ENCODE assay signal across 12 cellular contexts in the genomic region with DNA sequence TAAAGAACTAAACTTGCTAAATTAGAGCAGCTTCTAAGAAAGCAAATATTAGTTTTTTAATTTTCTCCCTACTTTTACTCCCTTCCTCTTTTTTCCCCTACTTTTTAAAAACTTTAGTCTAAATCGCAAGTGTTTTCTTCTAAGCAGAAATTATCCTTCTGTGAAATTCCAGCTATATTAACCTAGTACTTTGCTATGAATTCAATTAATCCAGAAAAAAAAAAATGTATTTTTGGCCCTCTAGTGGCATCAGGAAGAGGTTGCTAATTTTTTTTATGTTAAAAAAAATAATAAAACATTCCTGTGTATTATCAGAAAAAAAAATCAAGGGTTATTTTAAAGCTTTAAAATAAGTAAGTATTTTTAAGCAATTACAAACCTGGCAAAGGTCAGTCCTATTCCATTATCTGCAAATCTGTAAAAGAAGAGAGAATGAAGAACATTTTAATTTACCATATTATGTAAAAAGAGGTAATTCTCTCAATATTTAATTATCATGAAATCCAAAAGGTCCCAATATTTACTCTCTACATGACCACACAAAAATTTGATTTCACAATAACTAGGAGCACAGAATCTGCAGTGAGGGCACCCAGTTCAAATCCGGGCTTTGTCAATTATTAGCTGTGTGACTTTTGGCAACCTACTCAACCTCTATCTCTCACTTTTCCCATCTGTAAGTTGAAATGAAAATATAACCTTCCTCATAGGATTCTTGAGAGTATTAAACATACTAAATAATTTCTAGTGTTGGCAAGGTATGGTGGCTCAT. TPM values are rescaled to one million over a fixed set of nuclear protein-coding genes. Genes with fewer than 3 reads are reported as not detected.
DNase-seq lines count a peak whose midpoint lies in the region; ATAC-seq, FAIRE-seq and TF ChIP-seq lines count a peak whose summit lies in the region.
"Had no signal": no experiment of that assay in that cellular context is flagged by ENCODE, and none has a peak within 500 bp of the region (broad histone marks: within the 10 kb centered on the region; RNA-seq: fewer than 3 reads in every experiment).

No MANE protein-coding gene starts in this region.

- no peak for DNase-seq in A549 (ENCODE audit: low read depth in 1 of 2, low spot score in 1 of 2)
- no peak for DNase-seq in H9
- DNase-seq in adipocyte (ENCODE audit: low read depth): peak; percentile 59
- DNase-seq in HuH-7.5 (ENCODE audit: low spot score): no peak
- no peak for DNase-seq in SKM-1 treated with dmso at 0.1 percent for 144 hours (lab: John Stamatoyannopoulos, UW; ENCODE audit: unreplicated experiment)
- DNase-seq: activated T-cell treated with anti-CD3 and anti-CD28 coated beads, Interleukin-2, amount 50 U/mL, for 1 hour; posterior cingulate gyrus; Right ventricle myocardium superior had no signal

- H4K8ac ChIP-seq in H9 (replicated peaks; ENCODE audit: insufficient read length, low read depth, low read length): no peak overlapping the region

- no peak overlapping the region for H3K18ac ChIP-seq in H9 (ENCODE audit: insufficient read length, low read depth, low read length)

- no peak for FAIRE-seq in A549 (lab: Jason Lieb, UNC)
- peak; percentile 88 for FAIRE-seq in islet of Langerhans (lab: Jason Lieb, UNC)
- FAIRE-seq: frontal cortex had no signal

- H3K9me3 ChIP-seq in A549 (no peaks in the 10 kb centered on the region), H9 (ENCODE audit: control insufficient read depth, low read depth, low read length) (no peaks in the 10 kb centered on the region), adipocyte (ENCODE audit: control insufficient read depth, low read length) (no peaks in the 10 kb centered on the region)

- no peak overlapping the region for H3T11ph ChIP-seq in H9 (ENCODE audit: low read length)

- H3K4me1 ChIP-seq in A549 (peaks cover 41% of the 10 kb centered on the region), H9 (ENCODE audit: insufficient read depth, low read length) (no peaks in the 10 kb centered on the region), adipocyte (ENCODE audit: control insufficient read depth, insufficient read depth, low read length) (peaks cover 10% of the 10 kb centered on the region)

- H2BK20ac ChIP-seq in H9 (ENCODE audit: low read depth, low read length, poor library complexity, severe bottlenecking): no peak overlapping the region

- H3K4me1 Mint-ChIP-seq in H9: no peaks in the 10 kb centered on the region

- no peaks in the 10 kb centered on the region for H3K27me3 Mint-ChIP-seq in H9 (ENCODE audit: low read depth)

- peak; percentile 59 for TF ChIP-seq CTCF in A549 (IDR thresholded peaks at IDR 0.05)
- peak; percentile 63 for TF ChIP-seq CTCF in H9 (conservative IDR thresholded peaks at IDR 0.05)

- H3K4me2 ChIP-seq in A549 (peak overlapping the region; percentile 22), H9 (ENCODE audit: insufficient read depth, insufficient read length, low read length) (no peak overlapping the region)

- no peak overlapping the region for H2AFZ ChIP-seq in H9 (ENCODE audit: low read length)

- H4K20me1 ChIP-seq in H9 (ENCODE audit: control insufficient read depth, insufficient read depth, insufficient read length): no peaks in the 10 kb centered on the region

- no peak overlapping the region for H3K56ac ChIP-seq in H9 (ENCODE audit: insufficient read length, low read depth, low read length)

- no peak overlapping the region for H2BK120ac ChIP-seq in H9 (ENCODE audit: low read depth, low read length, poor library complexity, severe bottlenecking)

- H3K23me2 ChIP-seq in H9 (ENCODE audit: insufficient read length, low read depth, low read length, poor library complexity, severe bottlenecking): no peaks in the 10 kb centered on the region

- H3K14ac ChIP-seq in H9 (ENCODE audit: insufficient read depth, low read length): no peak overlapping the region

- CTCF ChIA-PET in A549 (lab: Yijun Ruan, JAX): interaction anchor here (0.9 to 2.9 kb wide), 20 partner anchors 8 to 431 kb away, joined by 3 to 40 read pairs (median 8); a partner anchor contains a TSS

- TF ChIP-seq POLR2A in A549 (IDR thresholded peaks at IDR 0.05; ENCODE audit: low read length): no peak

- no peak overlapping the region for H2BK12ac ChIP-seq in H9 (ENCODE audit: insufficient read length, low read depth, low read length)

- H3K27me3 ChIP-seq in H9 (ENCODE audit: insufficient read depth, low read length) (no peaks in the 10 kb centered on the region), adipocyte (replicated peaks; ENCODE audit: control insufficient read depth, insufficient read depth, low read length) (no peaks in the 10 kb centered on the region)

- H4K91ac ChIP-seq in H9 (ENCODE audit: insufficient read length, low read depth, low read length): no peak overlapping the region

- no peak overlapping the region for H3K4me3 Mint-ChIP-seq in H9

- H3K27ac ChIP-seq in A549: peak overlapping the region; percentile 38 to 75; a peak in 5 of 6 replicates
- no peak overlapping the region for H3K27ac ChIP-seq in H9 (ENCODE audit: insufficient read length, low read depth, low read length)

- no peak overlapping the region for H3K23ac ChIP-seq in H9 (ENCODE audit: insufficient read length, low read depth, low read length)

- H2BK15ac ChIP-seq in H9 (ENCODE audit: low read depth, low read length): no peak overlapping the region

- no peak overlapping the region for H3K27ac Mint-ChIP-seq in H9

- H3K4me3 ChIP-seq in A549: no peak overlapping the region
- no peak overlapping the region for H3K4me3 ChIP-seq in adipocyte (ENCODE audit: low read length)

- 59% methylated on average over 2 of the region's 2 CpGs for WGBS in A549 (ENCODE audit: missing lambda C conversion rate)
- WGBS in H9 (ENCODE audit: extremely low coverage, insufficient read length, low lambda C conversion rate): 100% methylated on average over 1 of the region's 2 CpGs

- no peaks in the 10 kb centered on the region for H3K79me2 ChIP-seq in H9 (ENCODE audit: insufficient read depth, low read length)

- no peak for ATAC-seq in A549
- no peak for ATAC-seq in HG03135 (IDR thresholded peaks at IDR 0.05; ENCODE audit: unreplicated experiment)
- no peak for ATAC-seq in GM21423 (IDR thresholded peaks at IDR 0.05; ENCODE audit: unreplicated experiment)

- peaks cover 73% of the 10 kb centered on the region for H3K36me3 ChIP-seq in adipocyte (ENCODE audit: control insufficient read depth, insufficient read depth, low read length, severe bottlenecking)

- no peak overlapping the region for H3K4ac ChIP-seq in H9 (ENCODE audit: low read depth, low read length)

- no peak for TF ChIP-seq EP300 in A549 (IDR thresholded peaks at IDR 0.05)

- POLR2A ChIA-PET in A549 (lab: Yijun Ruan, JAX): interaction anchor here (0.6 kb wide), 1 partner anchor 71 kb away, joined by 3 read pairs; no protein-coding TSS in a partner anchor

- no peak overlapping the region for H2BK5ac ChIP-seq in H9 (ENCODE audit: insufficient read length, low read length)

- H2AK5ac ChIP-seq in H9 (ENCODE audit: insufficient read length, low read length): no peak overlapping the region

- peaks cover 6 to 70% (median 66%) of the 10 kb centered on the region in 3 experiments; a peak in 6 of 7 replicates for H3K36me3 Mint-ChIP-seq in H9 (ENCODE audit: insufficient read depth in 1 of 3, low read depth in 3 of 3)

- H4K5ac ChIP-seq in H9 (ENCODE audit: insufficient read length, low read depth, low read length): no peak overlapping the region

- no peaks in the 10 kb centered on the region for H3K79me1 ChIP-seq in H9 (ENCODE audit: insufficient read depth, low read depth, low read length, poor library complexity, severe bottlenecking)

- H3K9ac ChIP-seq in H9 (ENCODE audit: extremely low read depth, insufficient read length, low read length) (no peak overlapping the region), adipocyte (ENCODE audit: low read length) (peak overlapping the region; percentile 34)

- TF ChIP-seq RAD21 in A549 (conservative IDR thresholded peaks at IDR 0.05 in 1 of 2, IDR thresholded peaks at IDR 0.05 in 1 of 2): peak; percentile 27 to 56

- no peaks in the 10 kb centered on the region for H3K9me3 Mint-ChIP-seq in H9

TF ChIP-seq in A549, 52 proteins besides CTCF, POLR2A, EP300 and RAD21:
- TF ChIP-seq HEYL (CRISPR knock-in tag; IDR thresholded peaks at IDR 0.05) (no peak), POLR2AphosphoS2 (conservative IDR thresholded peaks at IDR 0.05; ENCODE audit: low read length) (no peak), SMC3 (IDR thresholded peaks at IDR 0.05) (peak; percentile 72), CEBPB (IDR thresholded peaks at IDR 0.05) (peak in 1 of 2 experiments; percentile 47; a peak in 1 of 4 replicates)

RNA-seq across cellular contexts. Expression of a gene that starts 52.0 kb away (rescaled TPM):
- polyA plus RNA-seq in A549 (2011; rRNA removed) (161 and 236 TPM in 2 replicates), A549 (2017; fragmentation: RNase III; extraction: RNeasy Plus Mini Kit Qiagen cat#74134 plus additional on column Dnase treatment) (136 to 158 TPM (median 146 TPM) in 3 replicates)
- polyA plus RNA-seq in A549 (2012; cell fraction: cytosol; rRNA removed): 65.5 and 72.7 TPM in 2 replicates
- polyA plus RNA-seq in A549 (2012; cell fraction: nucleus; rRNA removed): 146 and 156 TPM in 2 replicates
- 427 and 492 TPM in 2 replicates for polyA minus RNA-seq in A549 (2011; rRNA and poly(A)+ RNA removed)
- total RNA-seq in H9 (2021): 67.1 and 77.2 TPM in 2 replicates
